In genomic region chr10:82866424-82867020, GRCh38 we compare ENCODE assay signal across 1 cellular context.
TF ChIP-seq lines count a peak whose summit lies in the region.

No MANE protein-coding gene starts in this region.

TF ChIP-seq in SK-N-SH, 30 proteins besides CTCF, POLR2A, EP300 and RAD21 (continued from another document):
- TF ChIP-seq NRF1 (IDR thresholded peaks at IDR 0.05; ENCODE audit: low read depth, low read length) (no peak), SIN3A (IDR thresholded peaks at IDR 0.05; ENCODE audit: borderline replicate concordance, low read depth, low read length) (peak; percentile 22; the same call in 1 of the 2 replicates), REST (IDR thresholded peaks at IDR 0.05; ENCODE audit: low read depth, low read length) (no peak), CHD2 (IDR thresholded peaks at IDR 0.05; ENCODE audit: low read length, partially characterized antibody) (no peak)
